ENCODE assay signal across 1 cellular context in the genomic region with DNA sequence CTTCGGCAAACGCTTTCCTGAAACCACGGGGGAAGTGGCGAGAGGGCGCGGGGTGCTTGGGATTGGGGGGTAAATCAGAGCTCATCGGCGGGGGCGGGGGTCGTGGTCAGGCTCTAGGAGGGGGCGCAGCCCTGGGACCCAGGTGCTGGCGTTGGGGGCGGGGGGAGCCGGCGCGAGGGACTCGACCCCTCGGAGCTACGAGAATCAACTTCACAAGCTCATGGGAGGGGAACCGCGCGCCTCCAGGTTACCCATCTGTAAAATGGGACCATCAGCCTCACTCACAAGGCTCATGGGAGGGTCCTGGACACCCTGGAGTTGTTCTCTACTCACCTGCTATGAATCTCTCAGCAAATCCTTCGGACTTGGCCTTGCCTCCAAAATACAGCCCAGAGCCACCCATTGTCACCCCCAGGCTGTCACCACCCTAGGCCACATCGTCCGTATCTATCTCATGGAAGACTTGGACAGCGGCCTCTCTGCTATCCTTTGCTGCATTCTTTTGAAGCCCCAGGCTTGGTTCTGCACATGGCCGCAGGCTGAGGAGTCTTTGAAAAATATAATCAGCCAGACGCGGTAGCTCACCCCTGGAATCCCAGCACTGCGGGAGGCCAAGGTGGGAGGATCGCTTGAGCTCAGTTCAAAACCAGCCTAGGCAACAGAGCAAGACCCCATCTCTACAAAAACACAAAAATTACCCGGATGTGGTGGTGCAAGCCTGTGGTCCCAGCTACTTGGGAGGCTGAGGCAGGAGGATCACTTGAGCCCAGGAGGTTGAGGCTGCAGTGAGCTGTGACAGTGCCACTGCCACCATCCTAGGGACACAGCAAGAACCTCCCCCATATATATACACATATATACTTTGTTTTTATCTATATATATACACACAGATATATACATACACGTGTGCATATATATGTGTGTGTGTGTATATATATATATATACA.
TF ChIP-seq lines count a peak whose summit lies in the region.

No MANE protein-coding gene starts in this region.

TF ChIP-seq in endothelial cell of umbilical vein, 7 proteins besides CTCF, POLR2A, EP300 and RAD21:
- TF ChIP-seq MYC (IDR thresholded peaks at IDR 0.05; ENCODE audit: low read depth, low read length) (no peak), GATA2 (IDR thresholded peaks at IDR 0.05; ENCODE audit: insufficient read depth, insufficient read length, low read depth, low read length) (no peak), EZH2 (IDR thresholded peaks at IDR 0.05; ENCODE audit: borderline replicate concordance, low read depth, low read length, severe bottlenecking) (no peak), FOS (IDR thresholded peaks at IDR 0.05; ENCODE audit: borderline replicate concordance, insufficient read depth, low read length) (no peak), JUN (IDR thresholded peaks at IDR 0.05; ENCODE audit: borderline replicate concordance, insufficient read depth, insufficient read length, low read depth) (no peak)
- TF ChIP-seq, protein P1, sequence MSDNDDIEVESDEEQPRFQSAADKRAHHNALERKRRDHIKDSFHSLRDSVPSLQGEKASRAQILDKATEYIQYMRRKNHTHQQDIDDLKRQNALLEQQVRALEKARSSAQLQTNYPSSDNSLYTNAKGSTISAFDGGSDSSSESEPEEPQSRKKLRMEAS (IDR thresholded peaks at IDR 0.05; ENCODE audit: insufficient read depth, insufficient read length), result no peak
